In the genomic region with DNA sequence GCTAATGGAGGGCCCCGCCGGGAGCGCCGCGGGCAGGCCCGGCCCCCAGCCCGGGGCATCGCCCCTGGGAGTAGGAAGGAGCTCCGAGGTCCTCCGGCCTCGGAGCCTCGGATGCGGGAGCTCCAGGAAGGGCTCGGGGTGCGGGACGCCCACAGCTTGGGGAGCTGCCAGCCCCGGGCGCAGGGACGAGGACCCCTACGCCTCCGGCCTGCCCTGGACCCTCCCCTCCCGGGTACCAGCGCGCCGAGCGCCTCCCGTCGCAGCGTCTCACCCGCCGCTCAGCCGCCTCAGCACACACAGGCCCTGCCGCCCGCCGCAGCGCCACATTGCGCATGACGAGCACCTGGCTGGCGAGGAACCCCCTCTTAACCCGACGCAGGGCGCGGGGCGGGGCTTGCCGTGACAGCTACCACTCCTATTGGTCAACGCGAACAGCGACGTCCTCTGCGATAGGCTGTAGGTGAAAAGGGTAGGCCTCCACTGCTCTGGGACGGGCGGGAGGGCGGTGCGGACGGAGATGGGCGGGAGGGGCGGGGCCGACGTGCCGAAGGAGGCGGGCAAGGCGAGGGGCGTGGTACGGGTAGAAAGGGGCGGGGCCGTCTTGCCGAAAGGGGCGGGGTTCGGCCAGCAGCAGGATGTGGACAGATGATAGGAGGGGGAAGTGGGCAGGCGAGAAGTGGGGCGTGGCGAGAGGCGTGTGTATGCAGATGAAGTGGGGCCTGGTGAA, we compare ENCODE assay signal across 8 cellular contexts. TPM values are rescaled to one million over a fixed set of nuclear protein-coding genes. Genes with fewer than 3 reads are reported as not detected.
DNase-seq lines count a peak whose midpoint lies in the region; ATAC-seq and TF ChIP-seq lines count a peak whose summit lies in the region.

PITRM1 (minus strand) TSS at position 337 of the 727 bp plus-strand sequence; CDS start at position 327, 10 bp downstream.

- H3K4me3 ChIP-seq in adipocyte (ENCODE audit: low read length) = peak within 1 kb of the TSS; percentile 87

- no peaks in the 10 kb centered on the region for H3K27me3 Mint-ChIP-seq in type B pancreatic cell

- peaks cover 24% of the 10 kb centered on the region for H3K36me3 ChIP-seq in adipocyte (ENCODE audit: control insufficient read depth, insufficient read depth, low read length, severe bottlenecking)

- intact Hi-C loops in cardiac septum (cut with DNase I) = no loop called here

- peak within 1 kb of the TSS; percentile 83 for H3K27ac Mint-ChIP-seq in type B pancreatic cell

- H3K4me1 Mint-ChIP-seq in type B pancreatic cell (ENCODE audit: unreplicated experiment) = no peaks in the 10 kb centered on the region

- peaks cover 4% of the 10 kb centered on the region for H3K36me3 Mint-ChIP-seq in type B pancreatic cell

- peak; percentile 83 for DNase-seq in NCI-H1417 treated with DMSO at 0.1 percent for 48 hours (lab: John Stamatoyannopoulos, UW)
- peak; percentile 98 for DNase-seq in SW480 (ENCODE audit: low spot score)
- peak; percentile 99 for DNase-seq in adipocyte (ENCODE audit: low read depth)
- peak; percentile 99 for DNase-seq in cardiac septum (ENCODE audit: low spot score)
- peak; percentile 99 for DNase-seq in pons (ENCODE audit: low spot score)
- peak; percentile 99 for DNase-seq in type B pancreatic cell (ENCODE audit: extremely low spot score, unreplicated experiment)

- peaks cover 13% of the 10 kb centered on the region for H3K4me1 ChIP-seq in adipocyte (ENCODE audit: control insufficient read depth, insufficient read depth, low read length)

- no peaks in the 10 kb centered on the region for H3K27me3 ChIP-seq in adipocyte (replicated peaks; ENCODE audit: control insufficient read depth, insufficient read depth, low read length)

- TF ChIP-seq CTCF in GM12874 (IDR thresholded peaks at IDR 0.05; ENCODE audit: insufficient read depth, low read depth, low read length) = 0 out of 2 replicates have a peak, but pooled peaks have one; percentile 3
- TF ChIP-seq CTCF in type B pancreatic cell (conservative IDR thresholded peaks at IDR 0.05) = no peak

- no peaks in the 10 kb centered on the region for H3K9me3 ChIP-seq in adipocyte (ENCODE audit: control insufficient read depth, low read length)

- H3K9ac ChIP-seq in adipocyte (ENCODE audit: low read length) = peak within 1 kb of the TSS; percentile 93

- H3K9me3 Mint-ChIP-seq in type B pancreatic cell = no peaks in the 10 kb centered on the region

- H3K4me3 Mint-ChIP-seq in type B pancreatic cell = peak within 1 kb of the TSS; percentile 91

- ATAC-seq in HG02763 (IDR thresholded peaks at IDR 0.05; ENCODE audit: unreplicated experiment) = peak; percentile 98

RNA-seq across cellular contexts. Expression of gene PITRM1, which starts in this region (rescaled TPM):
- total RNA-seq in cardiac septum (85.3 TPM), type B pancreatic cell (ENCODE audit: low replicate concordance) (57.0 and 62.3 TPM in 2 replicates)

Comparison
In these comparisons a context has a peak if more than half of its experiments do, and no peak if none do; other contexts are left out.
1. Peak in every context shown above with its lines: DNase-seq, ATAC-seq and H3K4me3 ChIP-seq.